8 cellular contexts compared by ENCODE assay signal in genomic region chr5:172687983-172688734, GRCh38. TPM values are rescaled to one million over a fixed set of nuclear protein-coding genes. Genes with fewer than 3 reads are reported as not detected.
DNase-seq lines count a peak whose midpoint lies in the region; ATAC-seq, FAIRE-seq and TF ChIP-seq lines count a peak whose summit lies in the region.

No MANE protein-coding gene starts in this region.

- no peak overlapping the region for H3K4me3 ChIP-seq in muscle layer of duodenum (ENCODE audit: low read depth in 1 of 2, low read length in 2 of 2)

- no peaks in the 10 kb centered on the region for H3K9me3 ChIP-seq in muscle layer of duodenum (ENCODE audit: control insufficient read depth in 1 of 2, low read length in 2 of 2)

- intact Hi-C loops in natural killer cell (cut with micrococcal nuclease): no loop called here
- intact Hi-C loops in activated T-helper 1 cell treated with anti-CD3 and anti-CD28 coated beads, Interleukin-12 subunit alpha, Interleukin-12 subunit beta, Interleukin-2, Interleukin-4 antibody, amounts not matched to agents 30 ng/mL and 10 ng/mL and 1 ng/mL, durations not matched to agents 14 hours and 24 hours and 36 hours (cut with micrococcal nuclease): no loop called here

- ATAC-seq in natural killer cell (no peak), GM21786 (IDR thresholded peaks at IDR 0.05; ENCODE audit: unreplicated experiment) (no peak)
- no peak for ATAC-seq in natural killer cell treated with Interleukin-12 subunit alpha and Interleukin-12 subunit beta and Interleukin-15 and Interleukin-18, amount 100 ng/mL, for 72 hours
- no peak for ATAC-seq in activated CD4-positive, CD25-positive, alpha-beta regulatory T cell treated with anti-CD3 and anti-CD28 coated beads, Interleukin-2, amount 50 U/mL, for 24 hours

- peaks cover 13 to 14% of the 10 kb centered on the region in 2 donors for H3K36me3 ChIP-seq in muscle layer of duodenum (ENCODE audit: control insufficient read depth in 1 of 2, insufficient read depth in 2 of 2, low read length in 2 of 2)

- peaks cover 0 to 5% of the 10 kb centered on the region in 2 donors for H3K4me1 Mint-ChIP-seq in natural killer cell
- peaks cover 0 to 3% of the 10 kb centered on the region in 2 donors for H3K4me1 Mint-ChIP-seq in natural killer cell treated with Interleukin-12 subunit alpha and Interleukin-12 subunit beta and Interleukin-15 and Interleukin-18, amount 100 ng/mL, for 72 hours (ENCODE audit: low read depth in 2 of 2)
- peaks cover 14% of the 10 kb centered on the region for H3K4me1 Mint-ChIP-seq in activated T-helper 1 cell treated with anti-CD3 and anti-CD28 coated beads, Interleukin-12 subunit alpha, Interleukin-12 subunit beta, Interleukin-2, Interleukin-4 antibody, amounts not matched to agents 30 ng/mL and 10 ng/mL and 1 ng/mL, durations not matched to agents 14 hours and 24 hours and 36 hours (ENCODE audit: low read depth)

- peaks cover 12 to 37% of the 10 kb centered on the region in 2 donors for H3K4me1 ChIP-seq in muscle layer of duodenum (ENCODE audit: control insufficient read depth in 1 of 2, insufficient read depth in 2 of 2, low read length in 2 of 2)

- no peak overlapping the region for H3K4me3 Mint-ChIP-seq in natural killer cell
- no peak overlapping the region for H3K4me3 Mint-ChIP-seq in natural killer cell treated with Interleukin-12 subunit alpha and Interleukin-12 subunit beta and Interleukin-15 and Interleukin-18, amount 100 ng/mL, for 72 hours
- no peak overlapping the region for H3K4me3 Mint-ChIP-seq in activated T-helper 1 cell treated with anti-CD3 and anti-CD28 coated beads, Interleukin-12 subunit alpha, Interleukin-12 subunit beta, Interleukin-2, Interleukin-4 antibody, amounts not matched to agents 30 ng/mL and 10 ng/mL and 1 ng/mL, durations not matched to agents 14 hours and 24 hours and 36 hours

- H3K36me3 Mint-ChIP-seq in natural killer cell: no peaks in the 10 kb centered on the region
- no peaks in the 10 kb centered on the region for H3K36me3 Mint-ChIP-seq in natural killer cell treated with Interleukin-12 subunit alpha and Interleukin-12 subunit beta and Interleukin-15 and Interleukin-18, amount 100 ng/mL, for 72 hours
- no peaks in the 10 kb centered on the region for H3K36me3 Mint-ChIP-seq in activated T-helper 1 cell treated with anti-CD3 and anti-CD28 coated beads, Interleukin-12 subunit alpha, Interleukin-12 subunit beta, Interleukin-2, Interleukin-4 antibody, amounts not matched to agents 30 ng/mL and 10 ng/mL and 1 ng/mL, durations not matched to agents 14 hours and 24 hours and 36 hours (ENCODE audit: low read depth)

- peak overlapping the region; percentile 46 to 58 for H3K27ac Mint-ChIP-seq in natural killer cell
- H3K27ac Mint-ChIP-seq in natural killer cell treated with Interleukin-12 subunit alpha and Interleukin-12 subunit beta and Interleukin-15 and Interleukin-18, amount 100 ng/mL, for 72 hours: no peak overlapping the region
- H3K27ac Mint-ChIP-seq in activated T-helper 1 cell treated with anti-CD3 and anti-CD28 coated beads, Interleukin-12 subunit alpha, Interleukin-12 subunit beta, Interleukin-2, Interleukin-4 antibody, amounts not matched to agents 30 ng/mL and 10 ng/mL and 1 ng/mL, durations not matched to agents 14 hours and 24 hours and 36 hours: peak overlapping the region; percentile 40

- H3K27ac ChIP-seq in muscle layer of duodenum (ENCODE audit: low read length): peak overlapping the region; percentile 34

- no peaks in the 10 kb centered on the region for H3K27me3 ChIP-seq in muscle layer of duodenum (ENCODE audit: low read depth, low read length)

- H3K9me3 Mint-ChIP-seq in natural killer cell: no peaks in the 10 kb centered on the region
- no peaks in the 10 kb centered on the region for H3K9me3 Mint-ChIP-seq in natural killer cell treated with Interleukin-12 subunit alpha and Interleukin-12 subunit beta and Interleukin-15 and Interleukin-18, amount 100 ng/mL, for 72 hours
- H3K9me3 Mint-ChIP-seq in activated T-helper 1 cell treated with anti-CD3 and anti-CD28 coated beads, Interleukin-12 subunit alpha, Interleukin-12 subunit beta, Interleukin-2, Interleukin-4 antibody, amounts not matched to agents 30 ng/mL and 10 ng/mL and 1 ng/mL, durations not matched to agents 14 hours and 24 hours and 36 hours: no peaks in the 10 kb centered on the region

- no peak for TF ChIP-seq CTCF in natural killer cell (IDR thresholded peaks at IDR 0.05)

- H3K27me3 Mint-ChIP-seq in natural killer cell (ENCODE audit: low read depth in 2 of 2): no peaks in the 10 kb centered on the region
- no peaks in the 10 kb centered on the region for H3K27me3 Mint-ChIP-seq in natural killer cell treated with Interleukin-12 subunit alpha and Interleukin-12 subunit beta and Interleukin-15 and Interleukin-18, amount 100 ng/mL, for 72 hours
- no peaks in the 10 kb centered on the region for H3K27me3 Mint-ChIP-seq in activated T-helper 1 cell treated with anti-CD3 and anti-CD28 coated beads, Interleukin-12 subunit alpha, Interleukin-12 subunit beta, Interleukin-2, Interleukin-4 antibody, amounts not matched to agents 30 ng/mL and 10 ng/mL and 1 ng/mL, durations not matched to agents 14 hours and 24 hours and 36 hours (ENCODE audit: insufficient read depth)

- DNase-seq in natural killer cell (no peak), urothelium cell line (ENCODE audit: low spot score) (no peak), NOMO-1 treated with DMSO at 0.1 percent for 48 hours (lab: John Stamatoyannopoulos, UW; ENCODE audit: unreplicated experiment) (no peak)
- DNase-seq in natural killer cell treated with Interleukin-12 subunit alpha and Interleukin-12 subunit beta and Interleukin-15 and Interleukin-18, amount 100 ng/mL, for 72 hours (ENCODE audit: low spot score): no peak
- no peak for DNase-seq in activated T-helper 1 cell treated with anti-CD3 and anti-CD28 coated beads, Interleukin-12 subunit alpha, Interleukin-12 subunit beta, Interleukin-2, Interleukin-4 antibody, amounts not matched to agents 30 ng/mL and 10 ng/mL and 1 ng/mL, durations not matched to agents 14 hours and 24 hours and 36 hours (ENCODE audit: low spot score)

- FAIRE-seq in urothelium cell line (lab: Jason Lieb, UNC): no peak

RNA-seq across cellular contexts. Expression of gene NEURL1B, which starts 47.1 kb away (rescaled TPM):
- under 1 TPM; 0.28 to 0.54 (median 0.45) TPM for total RNA-seq in natural killer cell
- under 1 TPM; 0.14 to 0.36 TPM for total RNA-seq in natural killer cell treated with Interleukin-12 subunit alpha and Interleukin-12 subunit beta and Interleukin-15 and Interleukin-18, amount 100 ng/mL, for 72 hours
- total RNA-seq in activated T-helper 1 cell treated with anti-CD3 and anti-CD28 coated beads, Interleukin-12 subunit alpha, Interleukin-12 subunit beta, Interleukin-2, Interleukin-4 antibody, amounts not matched to agents 30 ng/mL and 10 ng/mL and 1 ng/mL, durations not matched to agents 14 hours and 24 hours and 36 hours: 0.05 and 0.12 TPM in 2 replicates

Comparison
In these comparisons a context has a peak if more than half of its experiments do, and no peak if none do; other contexts are left out.
1. H3K27ac Mint-ChIP-seq: peak in natural killer cell (2 of 2) and activated T-helper 1 cell treated with anti-CD3 and anti-CD28 coated beads, Interleukin-12 subunit alpha, Interleukin-12 subunit beta, Interleukin-2, Interleukin-4 antibody, amounts not matched to agents 30 ng/mL and 10 ng/mL and 1 ng/mL, durations not matched to agents 14 hours and 24 hours and 36 hours (single experiment); none in natural killer cell treated with Interleukin-12 subunit alpha and Interleukin-12 subunit beta and Interleukin-15 and Interleukin-18, amount 100 ng/mL, for 72 hours (0 of 2).